Comparison of ENCODE assay signal across 3 cellular contexts in the genomic region with DNA sequence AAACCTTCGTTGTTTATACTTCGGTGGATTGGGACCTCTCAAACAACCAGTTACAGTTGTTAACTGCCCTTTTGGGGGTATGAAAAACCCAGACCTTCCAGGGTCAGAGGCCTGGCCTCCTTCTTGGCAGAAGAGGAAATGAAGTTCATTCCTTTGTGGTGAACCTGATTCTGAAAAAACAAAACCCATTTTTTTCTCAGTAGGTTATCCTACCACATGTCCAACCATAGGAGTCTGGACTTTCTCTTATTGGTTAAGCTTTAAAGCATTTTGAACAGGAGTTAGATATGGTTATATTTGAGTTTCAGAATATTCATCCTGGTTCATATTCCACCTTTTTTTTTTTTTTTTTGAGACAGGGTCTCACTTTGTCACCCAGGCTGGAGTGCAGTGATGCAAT.
TF ChIP-seq lines count a peak whose summit lies in the region.

No MANE protein-coding gene starts in this region.

TF ChIP-seq in A549, 52 proteins besides CTCF, POLR2A, EP300 and RAD21:
- TF ChIP-seq EHMT2 (IDR thresholded peaks at IDR 0.05; ENCODE audit: low read depth) (no peak), SREBF2 (IDR thresholded peaks at IDR 0.05) (no peak), MYC (IDR thresholded peaks at IDR 0.05; ENCODE audit: borderline replicate concordance, low read length) (no peak), ZNF302 (CRISPR knock-in tag; IDR thresholded peaks at IDR 0.05) (no peak)

TF ChIP-seq in GM23338, 12 proteins besides CTCF, POLR2A, EP300 and RAD21 (continues in another document):
- TF ChIP-seq JUNB (IDR thresholded peaks at IDR 0.05; ENCODE audit: unreplicated experiment) = no peak
- no peak for TF ChIP-seq ZNF331 (CRISPR knock-in tag; IDR thresholded peaks at IDR 0.05; ENCODE audit: low read depth)
- TF ChIP-seq POLR2AphosphoS5 (IDR thresholded peaks at IDR 0.05; ENCODE audit: low read depth) = no peak
- TF ChIP-seq NANOG (IDR thresholded peaks at IDR 0.05; ENCODE audit: borderline replicate concordance) = no peak
- TF ChIP-seq ZNF114 (CRISPR knock-in tag; IDR thresholded peaks at IDR 0.05) = no peak
- TF ChIP-seq EZH2phosphoT487 (IDR thresholded peaks at IDR 0.05; ENCODE audit: unreplicated experiment) = no peak
- TF ChIP-seq STAT1 (IDR thresholded peaks at IDR 0.05; ENCODE audit: unreplicated experiment) = no peak
- TF ChIP-seq, protein P1, sequence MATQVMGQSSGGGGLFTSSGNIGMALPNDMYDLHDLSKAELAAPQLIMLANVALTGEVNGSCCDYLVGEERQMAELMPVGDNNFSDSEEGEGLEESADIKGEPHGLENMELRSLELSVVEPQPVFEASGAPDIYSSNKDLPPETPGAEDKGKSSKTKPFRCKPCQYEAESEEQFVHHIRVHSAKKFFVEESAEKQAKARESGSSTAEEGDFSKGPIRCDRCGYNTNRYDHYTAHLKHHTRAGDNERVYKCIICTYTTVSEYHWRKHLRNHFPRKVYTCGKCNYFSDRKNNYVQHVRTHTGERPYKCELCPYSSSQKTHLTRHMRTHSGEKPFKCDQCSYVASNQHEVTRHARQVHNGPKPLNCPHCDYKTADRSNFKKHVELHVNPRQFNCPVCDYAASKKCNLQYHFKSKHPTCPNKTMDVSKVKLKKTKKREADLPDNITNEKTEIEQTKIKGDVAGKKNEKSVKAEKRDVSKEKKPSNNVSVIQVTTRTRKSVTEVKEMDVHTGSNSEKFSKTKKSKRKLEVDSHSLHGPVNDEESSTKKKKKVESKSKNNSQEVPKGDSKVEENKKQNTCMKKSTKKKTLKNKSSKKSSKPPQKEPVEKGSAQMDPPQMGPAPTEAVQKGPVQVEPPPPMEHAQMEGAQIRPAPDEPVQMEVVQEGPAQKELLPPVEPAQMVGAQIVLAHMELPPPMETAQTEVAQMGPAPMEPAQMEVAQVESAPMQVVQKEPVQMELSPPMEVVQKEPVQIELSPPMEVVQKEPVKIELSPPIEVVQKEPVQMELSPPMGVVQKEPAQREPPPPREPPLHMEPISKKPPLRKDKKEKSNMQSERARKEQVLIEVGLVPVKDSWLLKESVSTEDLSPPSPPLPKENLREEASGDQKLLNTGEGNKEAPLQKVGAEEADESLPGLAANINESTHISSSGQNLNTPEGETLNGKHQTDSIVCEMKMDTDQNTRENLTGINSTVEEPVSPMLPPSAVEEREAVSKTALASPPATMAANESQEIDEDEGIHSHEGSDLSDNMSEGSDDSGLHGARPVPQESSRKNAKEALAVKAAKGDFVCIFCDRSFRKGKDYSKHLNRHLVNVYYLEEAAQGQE (IDR thresholded peaks at IDR 0.05; ENCODE audit: unreplicated experiment) = no peak
- no peak for TF ChIP-seq EZH2 (IDR thresholded peaks at IDR 0.05; ENCODE audit: low read depth, unreplicated experiment)
- TF ChIP-seq, protein P2, sequence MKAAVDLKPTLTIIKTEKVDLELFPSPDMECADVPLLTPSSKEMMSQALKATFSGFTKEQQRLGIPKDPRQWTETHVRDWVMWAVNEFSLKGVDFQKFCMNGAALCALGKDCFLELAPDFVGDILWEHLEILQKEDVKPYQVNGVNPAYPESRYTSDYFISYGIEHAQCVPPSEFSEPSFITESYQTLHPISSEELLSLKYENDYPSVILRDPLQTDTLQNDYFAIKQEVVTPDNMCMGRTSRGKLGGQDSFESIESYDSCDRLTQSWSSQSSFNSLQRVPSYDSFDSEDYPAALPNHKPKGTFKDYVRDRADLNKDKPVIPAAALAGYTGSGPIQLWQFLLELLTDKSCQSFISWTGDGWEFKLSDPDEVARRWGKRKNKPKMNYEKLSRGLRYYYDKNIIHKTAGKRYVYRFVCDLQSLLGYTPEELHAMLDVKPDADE (IDR thresholded peaks at IDR 0.05) = no peak

TF ChIP-seq in H1, 55 proteins besides CTCF, POLR2A, EP300 and RAD21:
- TF ChIP-seq, protein P3, sequence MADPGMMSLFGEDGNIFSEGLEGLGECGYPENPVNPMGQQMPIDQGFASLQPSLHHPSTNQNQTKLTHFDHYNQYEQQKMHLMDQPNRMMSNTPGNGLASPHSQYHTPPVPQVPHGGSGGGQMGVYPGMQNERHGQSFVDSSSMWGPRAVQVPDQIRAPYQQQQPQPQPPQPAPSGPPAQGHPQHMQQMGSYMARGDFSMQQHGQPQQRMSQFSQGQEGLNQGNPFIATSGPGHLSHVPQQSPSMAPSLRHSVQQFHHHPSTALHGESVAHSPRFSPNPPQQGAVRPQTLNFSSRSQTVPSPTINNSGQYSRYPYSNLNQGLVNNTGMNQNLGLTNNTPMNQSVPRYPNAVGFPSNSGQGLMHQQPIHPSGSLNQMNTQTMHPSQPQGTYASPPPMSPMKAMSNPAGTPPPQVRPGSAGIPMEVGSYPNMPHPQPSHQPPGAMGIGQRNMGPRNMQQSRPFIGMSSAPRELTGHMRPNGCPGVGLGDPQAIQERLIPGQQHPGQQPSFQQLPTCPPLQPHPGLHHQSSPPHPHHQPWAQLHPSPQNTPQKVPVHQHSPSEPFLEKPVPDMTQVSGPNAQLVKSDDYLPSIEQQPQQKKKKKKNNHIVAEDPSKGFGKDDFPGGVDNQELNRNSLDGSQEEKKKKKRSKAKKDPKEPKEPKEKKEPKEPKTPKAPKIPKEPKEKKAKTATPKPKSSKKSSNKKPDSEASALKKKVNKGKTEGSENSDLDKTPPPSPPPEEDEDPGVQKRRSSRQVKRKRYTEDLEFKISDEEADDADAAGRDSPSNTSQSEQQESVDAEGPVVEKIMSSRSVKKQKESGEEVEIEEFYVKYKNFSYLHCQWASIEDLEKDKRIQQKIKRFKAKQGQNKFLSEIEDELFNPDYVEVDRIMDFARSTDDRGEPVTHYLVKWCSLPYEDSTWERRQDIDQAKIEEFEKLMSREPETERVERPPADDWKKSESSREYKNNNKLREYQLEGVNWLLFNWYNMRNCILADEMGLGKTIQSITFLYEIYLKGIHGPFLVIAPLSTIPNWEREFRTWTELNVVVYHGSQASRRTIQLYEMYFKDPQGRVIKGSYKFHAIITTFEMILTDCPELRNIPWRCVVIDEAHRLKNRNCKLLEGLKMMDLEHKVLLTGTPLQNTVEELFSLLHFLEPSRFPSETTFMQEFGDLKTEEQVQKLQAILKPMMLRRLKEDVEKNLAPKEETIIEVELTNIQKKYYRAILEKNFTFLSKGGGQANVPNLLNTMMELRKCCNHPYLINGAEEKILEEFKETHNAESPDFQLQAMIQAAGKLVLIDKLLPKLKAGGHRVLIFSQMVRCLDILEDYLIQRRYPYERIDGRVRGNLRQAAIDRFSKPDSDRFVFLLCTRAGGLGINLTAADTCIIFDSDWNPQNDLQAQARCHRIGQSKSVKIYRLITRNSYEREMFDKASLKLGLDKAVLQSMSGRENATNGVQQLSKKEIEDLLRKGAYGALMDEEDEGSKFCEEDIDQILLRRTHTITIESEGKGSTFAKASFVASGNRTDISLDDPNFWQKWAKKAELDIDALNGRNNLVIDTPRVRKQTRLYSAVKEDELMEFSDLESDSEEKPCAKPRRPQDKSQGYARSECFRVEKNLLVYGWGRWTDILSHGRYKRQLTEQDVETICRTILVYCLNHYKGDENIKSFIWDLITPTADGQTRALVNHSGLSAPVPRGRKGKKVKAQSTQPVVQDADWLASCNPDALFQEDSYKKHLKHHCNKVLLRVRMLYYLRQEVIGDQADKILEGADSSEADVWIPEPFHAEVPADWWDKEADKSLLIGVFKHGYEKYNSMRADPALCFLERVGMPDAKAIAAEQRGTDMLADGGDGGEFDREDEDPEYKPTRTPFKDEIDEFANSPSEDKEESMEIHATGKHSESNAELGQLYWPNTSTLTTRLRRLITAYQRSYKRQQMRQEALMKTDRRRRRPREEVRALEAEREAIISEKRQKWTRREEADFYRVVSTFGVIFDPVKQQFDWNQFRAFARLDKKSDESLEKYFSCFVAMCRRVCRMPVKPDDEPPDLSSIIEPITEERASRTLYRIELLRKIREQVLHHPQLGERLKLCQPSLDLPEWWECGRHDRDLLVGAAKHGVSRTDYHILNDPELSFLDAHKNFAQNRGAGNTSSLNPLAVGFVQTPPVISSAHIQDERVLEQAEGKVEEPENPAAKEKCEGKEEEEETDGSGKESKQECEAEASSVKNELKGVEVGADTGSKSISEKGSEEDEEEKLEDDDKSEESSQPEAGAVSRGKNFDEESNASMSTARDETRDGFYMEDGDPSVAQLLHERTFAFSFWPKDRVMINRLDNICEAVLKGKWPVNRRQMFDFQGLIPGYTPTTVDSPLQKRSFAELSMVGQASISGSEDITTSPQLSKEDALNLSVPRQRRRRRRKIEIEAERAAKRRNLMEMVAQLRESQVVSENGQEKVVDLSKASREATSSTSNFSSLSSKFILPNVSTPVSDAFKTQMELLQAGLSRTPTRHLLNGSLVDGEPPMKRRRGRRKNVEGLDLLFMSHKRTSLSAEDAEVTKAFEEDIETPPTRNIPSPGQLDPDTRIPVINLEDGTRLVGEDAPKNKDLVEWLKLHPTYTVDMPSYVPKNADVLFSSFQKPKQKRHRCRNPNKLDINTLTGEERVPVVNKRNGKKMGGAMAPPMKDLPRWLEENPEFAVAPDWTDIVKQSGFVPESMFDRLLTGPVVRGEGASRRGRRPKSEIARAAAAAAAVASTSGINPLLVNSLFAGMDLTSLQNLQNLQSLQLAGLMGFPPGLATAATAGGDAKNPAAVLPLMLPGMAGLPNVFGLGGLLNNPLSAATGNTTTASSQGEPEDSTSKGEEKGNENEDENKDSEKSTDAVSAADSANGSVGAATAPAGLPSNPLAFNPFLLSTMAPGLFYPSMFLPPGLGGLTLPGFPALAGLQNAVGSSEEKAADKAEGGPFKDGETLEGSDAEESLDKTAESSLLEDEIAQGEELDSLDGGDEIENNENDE (IDR thresholded peaks at IDR 0.05; ENCODE audit: insufficient replicate concordance, low read length) = no peak
- TF ChIP-seq SRF (IDR thresholded peaks at IDR 0.05; ENCODE audit: low read depth, low read length) = no peak
- TF ChIP-seq JUND (IDR thresholded peaks at IDR 0.05; ENCODE audit: low read length) = no peak
- no peak for TF ChIP-seq KDM1A (IDR thresholded peaks at IDR 0.05; ENCODE audit: borderline replicate concordance, low read length)
- TF ChIP-seq CREB1 (IDR thresholded peaks at IDR 0.05) = no peak
